In the genomic region with DNA sequence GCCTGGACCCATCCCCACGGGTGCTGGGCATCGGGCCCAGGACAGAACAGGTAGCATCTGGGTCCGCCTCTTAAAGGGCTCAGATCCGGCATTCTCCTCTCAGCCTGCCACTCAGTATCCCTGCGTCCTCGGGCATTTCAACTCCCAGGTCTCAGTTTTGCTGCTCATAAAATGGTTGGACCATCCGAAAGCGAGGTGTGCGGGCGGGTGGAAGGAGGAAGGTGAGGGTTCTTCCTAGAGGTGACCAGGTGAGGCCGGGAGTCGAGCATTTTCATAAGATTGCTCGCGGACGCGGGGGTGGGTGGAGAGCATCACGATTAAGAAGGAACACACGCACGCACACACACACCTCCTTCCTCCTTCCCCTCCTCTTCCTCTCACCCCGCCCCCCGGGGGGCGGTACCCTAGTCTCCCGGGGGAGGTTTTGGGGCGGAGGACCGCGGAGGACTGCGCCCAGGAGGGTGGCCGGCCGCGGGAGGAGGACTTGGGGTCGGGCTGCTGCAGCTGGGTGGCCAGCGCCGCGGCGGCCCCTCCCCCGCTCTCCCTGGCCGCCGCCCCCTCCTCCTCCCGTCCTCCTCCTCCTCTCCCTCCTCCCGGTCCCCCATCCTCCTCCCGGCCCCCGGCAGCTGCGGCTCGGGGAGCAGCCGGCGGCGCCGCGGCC, we compare ENCODE assay signal across 8 cellular contexts.
A peak's percentile ranks its signal among the peaks of the same experiment; 100 is the strongest.
DNase-seq lines count a peak whose midpoint lies in the region; ATAC-seq and TF ChIP-seq lines count a peak whose summit lies in the region.

No MANE protein-coding gene starts in this region.

- peaks cover 35% of the 10 kb centered on the region for H3K27me3 Mint-ChIP-seq in MCF 10A (ENCODE audit: insufficient read depth, unreplicated experiment)

- H3K4me3 ChIP-seq in right lobe of liver (peak overlapping the region; percentile 6 to 24 (median 16)), stomach (peak overlapping the region; percentile 39 to 49 (median 45))

- 3% methylated on average over 21 of the region's 49 CpGs for WGBS in right lobe of liver (ENCODE audit: insufficient coverage, low coverage, low lambda C conversion rate, missing lambda C conversion rate)
- 3 to 6% (median 3%) methylated on average over 13 to 45 of the region's 49 CpGs for WGBS in stomach, 5 donors

- H3K9me3 ChIP-seq in right lobe of liver, result no peaks in the 10 kb centered on the region
- no peaks in the 10 kb centered on the region for H3K9me3 ChIP-seq in stomach

- H3K4me1 ChIP-seq in right lobe of liver (no peaks in the 10 kb centered on the region), stomach (peaks cover 7 to 18% (median 14%) of the 10 kb centered on the region in 4 donors)

- no peak for TF ChIP-seq CTCF in MCF 10A (IDR thresholded peaks at IDR 0.05; ENCODE audit: unreplicated experiment)
- no peak for TF ChIP-seq CTCF in right lobe of liver (IDR thresholded peaks at IDR 0.05)
- TF ChIP-seq CTCF in stomach (IDR thresholded peaks at IDR 0.05), result no peak

- intact Hi-C loops in MCF 10A (cut with micrococcal nuclease) (no loop called here), right lobe of liver (cut with DNase I) (no loop called here), stomach (cut with DNase I; ENCODE audit: low total_unique reads) (no loop called here)

- no peak for TF ChIP-seq POLR2A in right lobe of liver (IDR thresholded peaks at IDR 0.05)
- no peak for TF ChIP-seq POLR2A in stomach (IDR thresholded peaks at IDR 0.05)

- no peaks in the 10 kb centered on the region for H3K36me3 Mint-ChIP-seq in MCF 10A (ENCODE audit: insufficient read depth, unreplicated experiment)

- no peak overlapping the region for H3K27ac Mint-ChIP-seq in MCF 10A (ENCODE audit: low read depth, unreplicated experiment)

- CTCF ChIA-PET in MCF 10A (lab: Yijun Ruan, JAX), result interaction anchor here (0.8 to 1.6 kb wide), 3 partner anchors 29 to 93 kb away, joined by 3 to 6 read pairs (median 3); no protein-coding TSS in a partner anchor

- POLR2A ChIA-PET in MCF 10A (lab: Yijun Ruan, JAX), result no interaction called here

- H3K27me3 ChIP-seq in right lobe of liver, result no peaks in the 10 kb centered on the region
- H3K27me3 ChIP-seq in stomach, result peaks cover 0 to 68% (median 46%) of the 10 kb centered on the region in 3 donors

- no peaks in the 10 kb centered on the region for H3K9me3 Mint-ChIP-seq in MCF 10A (ENCODE audit: unreplicated experiment)

- DNase-seq in NCI-H2081 (lab: John Stamatoyannopoulos, UW) (peak; percentile 18 to 34), NCI-H2081 treated with DMSO at 0.1 percent for 48 hours (lab: John Stamatoyannopoulos, UW) (no peak), NCI-H748 treated with DMSO at 0.1 percent for 48 hours (lab: John Stamatoyannopoulos, UW) (peak; percentile 29), MCF 10A (ENCODE audit: unreplicated experiment) (peak; percentile 39), right lobe of liver (peak in 1 of 3 donors; percentile 30), stomach (no peak), HuH-7.5 (ENCODE audit: low spot score) (no peak)

- no peak for TF ChIP-seq EP300 in stomach (IDR thresholded peaks at IDR 0.05)

- peak overlapping the region; percentile 67 for H3K4me3 Mint-ChIP-seq in MCF 10A (ENCODE audit: unreplicated experiment)

- H3K4me1 Mint-ChIP-seq in MCF 10A (ENCODE audit: insufficient read depth, unreplicated experiment), result no peaks in the 10 kb centered on the region

- no TSS peak for BruUV-seq in MCF 10A (replicated peaks; lab: Mats Ljungman, UMichigan)

- H3K36me3 ChIP-seq in right lobe of liver (no peaks in the 10 kb centered on the region), stomach (no peaks in the 10 kb centered on the region)

- ATAC-seq in right lobe of liver, result peak; percentile 36 to 63 (median 52)
- no peak for ATAC-seq in GM21825 (IDR thresholded peaks at IDR 0.05; ENCODE audit: unreplicated experiment)

- H3K27ac ChIP-seq in right lobe of liver (no peak overlapping the region), stomach (no peak overlapping the region)

Comparison
In these comparisons a context has a peak if more than half of its experiments do, and no peak if none do; other contexts are left out.
1. DNase-seq: peak in NCI-H2081 (2 of 2), NCI-H748 treated with DMSO at 0.1 percent for 48 hours (single experiment) and MCF 10A (single experiment); none in NCI-H2081 treated with DMSO at 0.1 percent for 48 hours (single experiment), stomach (single experiment) and HuH-7.5 (single experiment).